In the genomic region with DNA sequence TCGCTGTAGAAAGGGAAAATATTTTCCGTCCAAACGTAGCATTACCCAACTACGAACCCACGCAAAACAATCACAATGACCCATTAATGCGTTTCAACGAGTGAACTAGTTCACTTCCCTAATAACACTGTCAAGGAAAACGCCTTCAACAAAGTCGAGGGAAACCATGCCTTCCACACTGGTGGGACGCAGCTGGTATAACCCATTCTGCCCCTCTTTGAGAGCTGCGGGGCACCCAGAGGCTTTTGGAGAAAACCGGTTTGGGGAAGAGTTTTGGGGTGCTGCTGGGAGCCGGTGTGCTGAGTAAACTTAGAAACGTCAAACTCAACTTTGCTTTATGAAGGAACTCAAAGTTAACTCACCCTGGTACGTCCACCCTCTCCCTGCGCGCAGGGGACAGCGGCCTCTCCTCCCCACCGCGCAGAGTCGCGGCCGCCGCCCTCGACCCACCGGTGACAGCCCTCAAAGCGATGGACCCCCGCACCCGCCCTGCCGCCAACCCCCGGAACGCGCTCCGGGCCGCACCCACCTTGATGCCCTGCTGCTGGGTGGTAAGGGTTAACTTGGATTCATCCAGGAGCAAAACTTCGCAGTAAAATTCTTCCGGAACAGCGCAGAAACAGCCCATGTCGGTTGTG, we compare ENCODE assay signal across 8 cellular contexts. TPM values are rescaled to one million over a fixed set of nuclear protein-coding genes. Genes with fewer than 3 reads are reported as not detected.
DNase-seq lines count a peak whose midpoint lies in the region; ATAC-seq and TF ChIP-seq lines count a peak whose summit lies in the region.

No MANE protein-coding gene starts in this region.

- no peaks in the 10 kb centered on the region for H3K36me3 Mint-ChIP-seq in CD4-positive, alpha-beta memory T cell
- peaks cover 3% of the 10 kb centered on the region for H3K36me3 Mint-ChIP-seq in IgD-negative memory B cell

- TF ChIP-seq CTCF in choroid plexus epithelial cell (conservative IDR thresholded peaks at IDR 0.05; ENCODE audit: low read depth, low read length) (no peak), lower lobe of right lung (IDR thresholded peaks at IDR 0.05) (no peak), upper lobe of left lung (IDR thresholded peaks at IDR 0.05) (no peak)

- no peak for TF ChIP-seq POLR2A in upper lobe of left lung (IDR thresholded peaks at IDR 0.05)

- no peak overlapping the region for H3K27ac ChIP-seq in CD4-positive, alpha-beta memory T cell (ENCODE audit: low read depth, low read length)
- peak overlapping the region; percentile 87 for H3K27ac ChIP-seq in lower lobe of right lung
- peak overlapping the region; percentile 77 to 91 (median 84) for H3K27ac ChIP-seq in upper lobe of left lung

- WGBS in upper lobe of left lung, 2 donors, result 1 to 3% methylated on average over 19 to 38 of the region's 39 CpGs

- H3K27ac Mint-ChIP-seq in CD4-positive, alpha-beta memory T cell, result peak overlapping the region in 3 of 7 donors; percentile 25 to 72 (median 70)
- H3K27ac Mint-ChIP-seq in IgD-negative memory B cell, result peak overlapping the region in 2 of 3 donors; percentile 18 to 84

- DNase-seq in CD4-positive, alpha-beta memory T cell, result no peak
- DNase-seq in choroid plexus epithelial cell (ENCODE audit: low read depth) (peak; percentile 13), lower lobe of right lung (no peak), upper lobe of left lung (peak in 1 of 2 donors; percentile 85), NCI-H1436 (lab: John Stamatoyannopoulos, UW) (no peak), NCI-H524 treated with DMSO at 0.1 percent for 48 hours (lab: John Stamatoyannopoulos, UW) (no peak), NCI-H2107 (lab: John Stamatoyannopoulos, UW) (no peak)

- TF ChIP-seq EP300 in upper lobe of left lung (IDR thresholded peaks at IDR 0.05), result no peak

- peaks cover 34 to 36% of the 10 kb centered on the region in 2 donors for H3K27me3 Mint-ChIP-seq in CD4-positive, alpha-beta memory T cell
- peaks cover 17% of the 10 kb centered on the region for H3K27me3 Mint-ChIP-seq in IgD-negative memory B cell

- H3K9me3 Mint-ChIP-seq in CD4-positive, alpha-beta memory T cell, result peaks cover 0 to 3% (median 0%) of the 10 kb centered on the region in 8 donors
- H3K9me3 Mint-ChIP-seq in IgD-negative memory B cell, result peaks cover 0 to 2% (median 0%) of the 10 kb centered on the region in 3 donors

- POLR2A ChIA-PET in CD4-positive, alpha-beta memory T cell (lab: Charles Lee; ENCODE audit: partially characterized antibody), result interaction anchor here (1.5 kb wide), 1 partner anchor 258 kb away, joined by 3 read pairs; no protein-coding TSS in a partner anchor

- peak overlapping the region in 1 of 2 donors; percentile 38 for H3K4me3 ChIP-seq in CD4-positive, alpha-beta memory T cell (ENCODE audit: low read length in 2 of 2)
- H3K4me3 ChIP-seq in choroid plexus epithelial cell (ENCODE audit: low read depth, low read length) (peak overlapping the region; percentile 55), lower lobe of right lung (peak overlapping the region; percentile 85), upper lobe of left lung (peak overlapping the region; percentile 72 to 84 (median 76))

- CTCF ChIA-PET in CD4-positive, alpha-beta memory T cell (lab: Charles Lee; ENCODE audit: partially characterized antibody), result interaction anchor here (3.3 kb wide), 1 partner anchor 243 kb away, joined by 13 read pairs; no protein-coding TSS in a partner anchor

- H3K4me1 ChIP-seq in CD4-positive, alpha-beta memory T cell (ENCODE audit: insufficient read depth, low read length), result peaks cover 23% of the 10 kb centered on the region
- H3K4me1 ChIP-seq in lower lobe of right lung (peaks cover 12% of the 10 kb centered on the region), upper lobe of left lung (peaks cover 0 to 26% (median 7%) of the 10 kb centered on the region in 4 donors)

- H3K4me3 Mint-ChIP-seq in CD4-positive, alpha-beta memory T cell, result peak overlapping the region; percentile 73 to 84 (median 78)
- peak overlapping the region; percentile 81 to 95 (median 90) for H3K4me3 Mint-ChIP-seq in IgD-negative memory B cell

- ATAC-seq in lower lobe of right lung (peak; percentile 1 to 3), upper lobe of left lung (ENCODE audit: low FRiP score in 2 of 2) (peak in 1 of 2 donors; percentile 3)

- intact Hi-C loops in CD4-positive, alpha-beta memory T cell (cut with micrococcal nuclease), result no loop called here
- intact Hi-C loops in lower lobe of right lung (cut with DNase I), result no loop called here

- H3K36me3 ChIP-seq in CD4-positive, alpha-beta memory T cell (ENCODE audit: insufficient read depth, low read length), result no peaks in the 10 kb centered on the region
- H3K36me3 ChIP-seq in lower lobe of right lung (no peaks in the 10 kb centered on the region), upper lobe of left lung (no peaks in the 10 kb centered on the region)

- H3K4me1 Mint-ChIP-seq in CD4-positive, alpha-beta memory T cell, result peaks cover 7 to 19% (median 14%) of the 10 kb centered on the region in 4 donors
- H3K4me1 Mint-ChIP-seq in IgD-negative memory B cell, result peaks cover 6 to 8% (median 6%) of the 10 kb centered on the region in 3 donors

- H3K27me3 ChIP-seq in CD4-positive, alpha-beta memory T cell (ENCODE audit: insufficient read depth, low read length), result peaks cover 10% of the 10 kb centered on the region
- peaks cover 7% of the 10 kb centered on the region for H3K27me3 ChIP-seq in lower lobe of right lung (ENCODE audit: low read depth)
- H3K27me3 ChIP-seq in upper lobe of left lung, result peaks cover 0 to 14% (median 0%) of the 10 kb centered on the region in 4 donors

- H3K9me3 ChIP-seq in CD4-positive, alpha-beta memory T cell (ENCODE audit: control insufficient read depth in 1 of 2, low read length in 2 of 2), result no peaks in the 10 kb centered on the region
- H3K9me3 ChIP-seq in lower lobe of right lung (no peaks in the 10 kb centered on the region), upper lobe of left lung (no peaks in the 10 kb centered on the region)

RNA-seq across cellular contexts. Expression of a gene that starts 0.5 kb away (rescaled TPM):
- total RNA-seq in CD4-positive, alpha-beta memory T cell, result under 1 TPM; 0.44 to 1.00 TPM
- 1 to 10 TPM in 1 of 2 donors, under 1 TPM in 1; 0.30 to 1.1 TPM for polyA plus RNA-seq in CD4-positive, alpha-beta memory T cell
- 2.1 TPM for polyA plus RNA-seq in IgD-negative memory B cell
- total RNA-seq in lower lobe of right lung (44.8 TPM), upper lobe of left lung (10 to 100 TPM; 15.9 to 45.1 (median 28.1) TPM)

Comparison
In these comparisons a context has a peak if more than half of its experiments do, and no peak if none do; other contexts are left out.
1. RNA of a gene that starts 0.5 kb away (total RNA-seq): 44.8 TPM in lower lobe of right lung (single experiment) and 15.9 to 45.1 TPM in upper lobe of left lung; 0.44 to 1.00 TPM in CD4-positive, alpha-beta memory T cell; every median in the first group is over 4 times any median in the second.